Comparison of ENCODE assay signal across 15 cellular contexts in genomic region chr10:85790155-85790789, GRCh38.
DNase-seq lines count a peak whose midpoint lies in the region; ATAC-seq and TF ChIP-seq lines count a peak whose summit lies in the region.
"Had no signal": no experiment of that assay in that cellular context is flagged by ENCODE, and none has a peak within 500 bp of the region (broad histone marks: within the 10 kb centered on the region; RNA-seq: fewer than 3 reads in every experiment).

No MANE protein-coding gene starts in this region.

- H3K23ac ChIP-seq in neuronal stem cell (ENCODE audit: low read depth, low read length, poor library complexity): no peak overlapping the region

- H3K27ac Mint-ChIP-seq in brain (peak overlapping the region in 3 of 5 experiments; percentile 33 to 50 (median 41)), glutamatergic neuron (ENCODE audit: unreplicated experiment) (no peak overlapping the region)
- H3K27ac Mint-ChIP-seq in activated CD4-positive, alpha-beta T cell treated with anti-CD3 and anti-CD28 coated beads, Interleukin-2, amount 10 ng/mL, durations not matched to agents 7 days and 5 days: no peak overlapping the region
- H3K27ac Mint-ChIP-seq: CD8-positive, alpha-beta memory T cell; HFFc6 had no signal

- H3K36me3 Mint-ChIP-seq in brain: no peaks in the 10 kb centered on the region
- no peaks in the 10 kb centered on the region for H3K36me3 Mint-ChIP-seq in glutamatergic neuron (ENCODE audit: unreplicated experiment)
- H3K36me3 Mint-ChIP-seq in activated CD4-positive, alpha-beta T cell treated with anti-CD3 and anti-CD28 coated beads, Interleukin-2, amount 10 ng/mL, durations not matched to agents 7 days and 5 days (ENCODE audit: low read depth): no peaks in the 10 kb centered on the region
- H3K36me3 Mint-ChIP-seq: CD8-positive, alpha-beta memory T cell had no signal

- H3K4me1 ChIP-seq in neuronal stem cell (ENCODE audit: control insufficient read depth in 2 of 2, insufficient read depth in 1 of 2, low read depth in 1 of 2, low read length in 2 of 2): peaks cover 0 to 5% of the 10 kb centered on the region in 2 donors
- H3K4me1 ChIP-seq: A549 had no signal

- no peak overlapping the region for H2BK5ac ChIP-seq in neuronal stem cell (ENCODE audit: low read length)

- H4K91ac ChIP-seq in neuronal stem cell (ENCODE audit: low read depth, low read length, poor library complexity): no peak overlapping the region

- H2AFZ ChIP-seq in neuronal stem cell (ENCODE audit: low read length): no peak overlapping the region

- H3K27me3 ChIP-seq in neuronal stem cell (ENCODE audit: control insufficient read depth in 3 of 3, insufficient read depth in 3 of 3, low read depth in 1 of 3, low read length in 3 of 3): no peaks in the 10 kb centered on the region
- H3K27me3 ChIP-seq: BE2C had no signal

- no peak for TF ChIP-seq CTCF in brain (conservative IDR thresholded peaks at IDR 0.05)
- no peak for TF ChIP-seq CTCF in glutamatergic neuron (IDR thresholded peaks at IDR 0.05; ENCODE audit: partially characterized antibody, unreplicated experiment)

- no peak overlapping the region for H3K4me3 ChIP-seq in neuronal stem cell (ENCODE audit: low read length in 2 of 2)
- H3K4me3 ChIP-seq: A549 had no signal

- H3K4ac ChIP-seq in neuronal stem cell (ENCODE audit: low read length): no peak overlapping the region

- H3K18ac ChIP-seq in neuronal stem cell (ENCODE audit: low read length): peak overlapping the region; percentile 45

- no peaks in the 10 kb centered on the region for H3K36me3 ChIP-seq in neuronal stem cell (replicated peaks in 1 of 2; ENCODE audit: control insufficient read depth in 2 of 2, insufficient read depth in 2 of 2, low read length in 2 of 2)
- H3K36me3 ChIP-seq: BE2C had no signal

- no peak overlapping the region for H4K8ac ChIP-seq in neuronal stem cell (ENCODE audit: low read depth, low read length)

- H2AK5ac ChIP-seq in neuronal stem cell (ENCODE audit: low read depth, low read length): peak overlapping the region; percentile 58

- H3K4me3 Mint-ChIP-seq in brain: no peak overlapping the region
- no peak overlapping the region for H3K4me3 Mint-ChIP-seq in glutamatergic neuron (ENCODE audit: unreplicated experiment)
- H3K4me3 Mint-ChIP-seq in activated CD4-positive, alpha-beta T cell treated with anti-CD3 and anti-CD28 coated beads, Interleukin-2, amount 10 ng/mL, durations not matched to agents 7 days and 5 days: no peak overlapping the region
- H3K4me3 Mint-ChIP-seq: CD8-positive, alpha-beta memory T cell; HFFc6 had no signal

- DNase-seq in kidney tubule cell (ENCODE audit: low spot score) (peak; percentile 4), neuronal stem cell (ENCODE audit: low spot score) (no peak), glutamatergic neuron (no peak)
- DNase-seq in activated CD4-positive, alpha-beta T cell treated with anti-CD3 and anti-CD28 coated beads, Interleukin-2, amount 10 ng/mL, durations not matched to agents 7 days and 5 days: no peak
- DNase-seq: BE2C; Calu3; CD8-positive, alpha-beta memory T cell; DMS 273 treated with DMSO at 0.1 percent for 48 hours; HCEC 1CT; HFFc6; IMR-90 had no signal

- H3K27ac ChIP-seq in neuronal stem cell (replicated peaks; ENCODE audit: low read length): no peak overlapping the region
- H3K27ac ChIP-seq: A549, C4-2B had no signal

- CTCF ChIA-PET in activated CD4-positive, alpha-beta T cell treated with anti-CD3 and anti-CD28 coated beads, Interleukin-2, amount 10 ng/mL, durations not matched to agents 7 days and 5 days (lab: Charles Lee): no interaction called here

- H2BK120ac ChIP-seq in neuronal stem cell (ENCODE audit: low read depth, low read length): no peak overlapping the region

- no peak overlapping the region for H2BK15ac ChIP-seq in neuronal stem cell (ENCODE audit: low read length)

- H3K27me3 Mint-ChIP-seq in brain (no peaks in the 10 kb centered on the region), glutamatergic neuron (ENCODE audit: unreplicated experiment) (peaks cover 4% of the 10 kb centered on the region)
- no peaks in the 10 kb centered on the region for H3K27me3 Mint-ChIP-seq in activated CD4-positive, alpha-beta T cell treated with anti-CD3 and anti-CD28 coated beads, Interleukin-2, amount 10 ng/mL, durations not matched to agents 7 days and 5 days

- H3K79me1 ChIP-seq in neuronal stem cell (ENCODE audit: low read depth, low read length): no peaks in the 10 kb centered on the region

- no peak overlapping the region for H3K9ac ChIP-seq in neuronal stem cell (ENCODE audit: low read depth, low read length, poor library complexity)

- peaks cover 42% of the 10 kb centered on the region for H3K4me1 Mint-ChIP-seq in brain
- H3K4me1 Mint-ChIP-seq in glutamatergic neuron (ENCODE audit: low read depth, unreplicated experiment): peaks cover 15% of the 10 kb centered on the region
- no peaks in the 10 kb centered on the region for H3K4me1 Mint-ChIP-seq in activated CD4-positive, alpha-beta T cell treated with anti-CD3 and anti-CD28 coated beads, Interleukin-2, amount 10 ng/mL, durations not matched to agents 7 days and 5 days
- H3K4me1 Mint-ChIP-seq: CD8-positive, alpha-beta memory T cell had no signal

- H3K9me3 ChIP-seq in neuronal stem cell (replicated peaks in 1 of 2; ENCODE audit: control insufficient read depth in 2 of 2, insufficient read depth in 1 of 2, low read depth in 1 of 2, low read length in 2 of 2): no peaks in the 10 kb centered on the region
- H3K9me3 ChIP-seq: A549, BE2C had no signal

- H3K14ac ChIP-seq in neuronal stem cell (ENCODE audit: low read length): no peak overlapping the region

- POLR2A ChIA-PET in activated CD4-positive, alpha-beta T cell treated with anti-CD3 and anti-CD28 coated beads, Interleukin-2, amount 10 ng/mL, durations not matched to agents 7 days and 5 days (lab: Charles Lee): no interaction called here

- H3K9me3 Mint-ChIP-seq in brain (peaks cover 0 to 2% (median 0%) of the 10 kb centered on the region in 5 experiments), glutamatergic neuron (ENCODE audit: unreplicated experiment) (peaks cover 3% of the 10 kb centered on the region)
- H3K9me3 Mint-ChIP-seq in activated CD4-positive, alpha-beta T cell treated with anti-CD3 and anti-CD28 coated beads, Interleukin-2, amount 10 ng/mL, durations not matched to agents 7 days and 5 days: no peaks in the 10 kb centered on the region
- H3K9me3 Mint-ChIP-seq: CD8-positive, alpha-beta memory T cell had no signal

- no peak overlapping the region for H2BK12ac ChIP-seq in neuronal stem cell (ENCODE audit: low read length)

- WGBS in neuronal stem cell (ENCODE audit: extremely low coverage in 2 of 2, insufficient read length in 2 of 2, insufficient replicate concordance in 1 of 2), 2 donors: no CpG with 5 or more reads among the region's 5 CpGs

- no peak overlapping the region for H3K4me2 ChIP-seq in neuronal stem cell (ENCODE audit: insufficient read depth, low read length, poor library complexity, severe bottlenecking)
- H3K4me2 ChIP-seq: A549 had no signal

- ATAC-seq in GM21423 (IDR thresholded peaks at IDR 0.05; ENCODE audit: unreplicated experiment): no peak
- ATAC-seq: A549 had no signal

Comparison
In these comparisons a context has a peak if more than half of its experiments do, and no peak if none do; other contexts are left out.
1. H3K27ac Mint-ChIP-seq: peak in brain (3 of 5); none in glutamatergic neuron (single experiment) and activated CD4-positive, alpha-beta T cell treated with anti-CD3 and anti-CD28 coated beads, Interleukin-2, amount 10 ng/mL, durations not matched to agents 7 days and 5 days (single experiment).